Comparison of ENCODE assay signal across 26 cellular contexts in the genomic region with DNA sequence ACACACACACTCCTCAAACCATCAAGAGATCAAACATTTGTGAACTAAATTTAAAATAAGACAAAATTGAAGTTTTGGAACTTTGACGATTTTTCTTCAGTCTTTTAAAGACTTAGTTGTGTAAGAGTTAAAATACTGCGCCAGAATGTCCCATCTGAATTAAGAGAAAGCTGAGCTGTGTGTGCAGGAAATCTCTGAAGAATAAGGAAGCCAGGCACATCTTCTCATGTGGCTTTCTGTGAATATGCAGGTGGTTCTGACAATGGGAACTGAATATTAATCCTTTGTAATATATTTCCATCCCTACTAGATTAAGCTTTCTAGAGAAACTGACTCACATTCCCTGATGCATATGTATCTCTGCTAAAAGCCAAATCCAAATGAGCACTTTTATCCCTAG.
DNase-seq lines count a peak whose midpoint lies in the region; ATAC-seq, FAIRE-seq and TF ChIP-seq lines count a peak whose summit lies in the region.
"Had no signal": no experiment of that assay in that cellular context is flagged by ENCODE, and none has a peak within 500 bp of the region (broad histone marks: within the 10 kb centered on the region; RNA-seq: fewer than 3 reads in every experiment).

No MANE protein-coding gene starts in this region.

- no peaks in the 10 kb centered on the region for H3K27me3 Mint-ChIP-seq in CD8-positive, alpha-beta T cell (ENCODE audit: low read depth)
- no peaks in the 10 kb centered on the region for H3K27me3 Mint-ChIP-seq in activated naive CD8-positive, alpha-beta T cell
- no peaks in the 10 kb centered on the region for H3K27me3 Mint-ChIP-seq in naive thymus-derived CD8-positive, alpha-beta T cell
- no peaks in the 10 kb centered on the region for H3K27me3 Mint-ChIP-seq in glutamatergic neuron (ENCODE audit: unreplicated experiment)
- H3K27me3 Mint-ChIP-seq: activated naive CD4-positive, alpha-beta T cell treated with anti-CD3 and anti-CD28 coated beads, Interleukin-2, amount 50 U/mL, for 24 hours had no signal

- H3K27ac ChIP-seq in CD8-positive, alpha-beta T cell (ENCODE audit: low read depth, low read length) = no peak overlapping the region
- H3K27ac ChIP-seq in KMS-11 = peak overlapping the region; percentile 76
- H3K27ac ChIP-seq: BLaER1 treated with 17β-estradiol and CSF1 and Interleukin-3, amounts not matched to agents 10 nM and 100 nM; PC-9 had no signal

- H3K4me3 ChIP-seq in CD8-positive, alpha-beta T cell (ENCODE audit: low read depth, low read length) = no peak overlapping the region
- H3K4me3 ChIP-seq in KMS-11 (IDR thresholded peaks at IDR 0.05; ENCODE audit: insufficient read depth, low read depth, low read length) = no peak overlapping the region
- H3K4me3 ChIP-seq: BLaER1 treated with 17β-estradiol and CSF1 and Interleukin-3, amounts not matched to agents 10 nM and 100 nM; HAP-1; PC-9; transverse colon had no signal

- no peaks in the 10 kb centered on the region for H3K9me3 ChIP-seq in CD8-positive, alpha-beta T cell (ENCODE audit: low read length)
- H3K9me3 ChIP-seq: BLaER1 treated with 17β-estradiol and CSF1 and Interleukin-3, amounts not matched to agents 10 nM and 100 nM; HAP-1; SK-N-SH; transverse colon had no signal

- H3K4me1 Mint-ChIP-seq in CD8-positive, alpha-beta T cell (ENCODE audit: low read depth) = peaks cover 91% of the 10 kb centered on the region
- H3K4me1 Mint-ChIP-seq in activated naive CD8-positive, alpha-beta T cell (ENCODE audit: low read depth) = peaks cover 88% of the 10 kb centered on the region
- H3K4me1 Mint-ChIP-seq in naive thymus-derived CD8-positive, alpha-beta T cell = peaks cover 51 to 97% (median 94%) of the 10 kb centered on the region in 4 donors
- H3K4me1 Mint-ChIP-seq in glutamatergic neuron (ENCODE audit: low read depth, unreplicated experiment) = no peaks in the 10 kb centered on the region

- H3K27me3 ChIP-seq in CD8-positive, alpha-beta T cell (ENCODE audit: insufficient read depth, low read length) = no peaks in the 10 kb centered on the region
- H3K27me3 ChIP-seq in KMS-11 (ENCODE audit: insufficient read depth, low read depth) = no peaks in the 10 kb centered on the region
- H3K27me3 ChIP-seq: BLaER1 treated with 17β-estradiol and CSF1 and Interleukin-3, amounts not matched to agents 10 nM and 100 nM; transverse colon had no signal

- no peaks in the 10 kb centered on the region for H3K36me3 ChIP-seq in CD8-positive, alpha-beta T cell (ENCODE audit: insufficient read depth, low read length)
- no peaks in the 10 kb centered on the region for H3K36me3 ChIP-seq in KMS-11 (ENCODE audit: insufficient read depth)
- H3K36me3 ChIP-seq: BLaER1 treated with 17β-estradiol and CSF1 and Interleukin-3, amounts not matched to agents 10 nM and 100 nM; HAP-1; transverse colon had no signal

- H3K4me3 Mint-ChIP-seq in CD8-positive, alpha-beta T cell = peak overlapping the region; percentile 44
- peak overlapping the region; percentile 51 for H3K4me3 Mint-ChIP-seq in activated naive CD8-positive, alpha-beta T cell
- H3K4me3 Mint-ChIP-seq in naive thymus-derived CD8-positive, alpha-beta T cell = peak overlapping the region in 9 of 10 donors; percentile 6 to 69 (median 64)
- no peak overlapping the region for H3K4me3 Mint-ChIP-seq in glutamatergic neuron (ENCODE audit: unreplicated experiment)

- H3K9ac ChIP-seq in KMS-11 = peak overlapping the region; percentile 9; the same call in 1 of the 2 replicates
- H3K9ac ChIP-seq: BLaER1 treated with 17β-estradiol and CSF1 and Interleukin-3, amounts not matched to agents 10 nM and 100 nM; SK-N-SH had no signal

- CTCF ChIA-PET in CD8-positive, alpha-beta T cell (lab: Charles Lee) = interaction anchor here (1.0 to 9.9 kb wide), 5 partner anchors 13 to 52 kb away, joined by 3 to 50 read pairs (median 7); no protein-coding TSS in a partner anchor

- peak overlapping the region; percentile 37 for H3K4me2 ChIP-seq in KMS-11
- H3K4me2 ChIP-seq: BLaER1 treated with 17β-estradiol and CSF1 and Interleukin-3, amounts not matched to agents 10 nM and 100 nM; PC-9; SK-N-SH had no signal

- peaks cover 19% of the 10 kb centered on the region for H3K36me3 Mint-ChIP-seq in CD8-positive, alpha-beta T cell
- H3K36me3 Mint-ChIP-seq in activated naive CD8-positive, alpha-beta T cell = peaks cover 9% of the 10 kb centered on the region
- H3K36me3 Mint-ChIP-seq in naive thymus-derived CD8-positive, alpha-beta T cell = peaks cover 0 to 9% (median 3%) of the 10 kb centered on the region in 3 donors
- no peaks in the 10 kb centered on the region for H3K36me3 Mint-ChIP-seq in glutamatergic neuron (ENCODE audit: unreplicated experiment)

- ATAC-seq in CD8-positive, alpha-beta T cell = no peak
- peak; percentile 65 to 74 for ATAC-seq in naive thymus-derived CD8-positive, alpha-beta T cell
- ATAC-seq: Right ventricle myocardium inferior had no signal

- no peak for TF ChIP-seq CTCF in CD8-positive, alpha-beta T cell (IDR thresholded peaks at IDR 0.05)
- TF ChIP-seq CTCF in KMS-11 (conservative IDR thresholded peaks at IDR 0.05; ENCODE audit: low read depth, low read length) (no peak), glutamatergic neuron (IDR thresholded peaks at IDR 0.05; ENCODE audit: partially characterized antibody, unreplicated experiment) (no peak)

- POLR2A ChIA-PET in CD8-positive, alpha-beta T cell (lab: Charles Lee) = interaction anchor here (0.8 to 1.8 kb wide), 2 partner anchors 35 to 41 kb away, joined by 3 to 6 read pairs; no protein-coding TSS in a partner anchor
- POLR2A ChIA-PET in naive thymus-derived CD8-positive, alpha-beta T cell (lab: Charles Lee) = interaction anchor here (0.6 to 1.6 kb wide), 6 partner anchors 12 to 441 kb away, joined by 3 to 6 read pairs (median 4); no protein-coding TSS in a partner anchor

- peaks cover 93% of the 10 kb centered on the region for H3K4me1 ChIP-seq in CD8-positive, alpha-beta T cell (ENCODE audit: insufficient read depth, low read length)
- H3K4me1 ChIP-seq in KMS-11 (ENCODE audit: low read depth, poor library complexity, severe bottlenecking) = peaks cover 99% of the 10 kb centered on the region

- no peak for FAIRE-seq in frontal cortex (lab: Jason Lieb, UNC)
- FAIRE-seq: bronchial epithelial cell, colon had no signal

- no peaks in the 10 kb centered on the region; the same call in 1 of the 2 replicates for H4K20me1 ChIP-seq in KMS-11 (ENCODE audit: insufficient read depth)

- intact Hi-C loops in CD8-positive, alpha-beta T cell (cut with DNase I, micrococcal nuclease) = no loop called here

- peaks cover 96% of the 10 kb centered on the region for H3K79me2 ChIP-seq in KMS-11 (ENCODE audit: insufficient read depth, low read depth)

- peak overlapping the region; percentile 83 for H3K27ac Mint-ChIP-seq in CD8-positive, alpha-beta T cell
- H3K27ac Mint-ChIP-seq in activated naive CD8-positive, alpha-beta T cell = peak overlapping the region; percentile 19
- H3K27ac Mint-ChIP-seq in naive thymus-derived CD8-positive, alpha-beta T cell = peak overlapping the region in 9 of 10 donors; percentile 2 to 96 (median 54)
- no peak overlapping the region for H3K27ac Mint-ChIP-seq in glutamatergic neuron (ENCODE audit: unreplicated experiment)

- DNase-seq in CD8-positive, alpha-beta T cell = no peak
- peak in 1 of 10 donors; percentile 25 for DNase-seq in naive thymus-derived CD8-positive, alpha-beta T cell
- DNase-seq in activated naive CD4-positive, alpha-beta T cell treated with Interleukin-2 at 50 U/mL for 16 hours = no peak
- DNase-seq in glutamatergic neuron (no peak), frontal cortex (ENCODE audit: low spot score in 2 of 2) (no peak)
- DNase-seq: aorta; effector CD4-positive, alpha-beta T cell; GF-D8; Karpas-422; mammary epithelial cell; NCI-H2029 treated with DMSO at 0.1 percent for 48 hours; NCI-H526; PC-9; posterior cingulate gyrus; right cardiac atrium; SK-N-SH; stimulated activated CD8-positive, alpha-beta memory T cell treated with anti-CD3 and anti-CD28 coated beads, Interleukin-4, amount 100 ng/mL, for 48 hours; transverse colon had no signal

- H3K9me3 Mint-ChIP-seq in CD8-positive, alpha-beta T cell = no peaks in the 10 kb centered on the region
- no peaks in the 10 kb centered on the region for H3K9me3 Mint-ChIP-seq in activated naive CD8-positive, alpha-beta T cell (ENCODE audit: low read depth)
- H3K9me3 Mint-ChIP-seq in naive thymus-derived CD8-positive, alpha-beta T cell = no peaks in the 10 kb centered on the region
- H3K9me3 Mint-ChIP-seq in glutamatergic neuron (ENCODE audit: unreplicated experiment) = no peaks in the 10 kb centered on the region
- H3K9me3 Mint-ChIP-seq: activated naive CD4-positive, alpha-beta T cell treated with anti-CD3 and anti-CD28 coated beads, Interleukin-2, amount 50 U/mL, for 24 hours had no signal

- H2AFZ ChIP-seq in KMS-11 (ENCODE audit: low read depth) = no peak overlapping the region
- H2AFZ ChIP-seq: PC-9 had no signal
